Comparison of ENCODE assay signal across 1 cellular context in genomic region chr1:160605792-160606520, GRCh38.
TF ChIP-seq lines count a peak whose summit lies in the region.

No MANE protein-coding gene starts in this region.

TF ChIP-seq in GM23338, 12 proteins besides CTCF, POLR2A, EP300 and RAD21 (continued from another document):
- TF ChIP-seq ZNF462 (CRISPR knock-in tag; IDR thresholded peaks at IDR 0.05): no peak
